In the genomic region with DNA sequence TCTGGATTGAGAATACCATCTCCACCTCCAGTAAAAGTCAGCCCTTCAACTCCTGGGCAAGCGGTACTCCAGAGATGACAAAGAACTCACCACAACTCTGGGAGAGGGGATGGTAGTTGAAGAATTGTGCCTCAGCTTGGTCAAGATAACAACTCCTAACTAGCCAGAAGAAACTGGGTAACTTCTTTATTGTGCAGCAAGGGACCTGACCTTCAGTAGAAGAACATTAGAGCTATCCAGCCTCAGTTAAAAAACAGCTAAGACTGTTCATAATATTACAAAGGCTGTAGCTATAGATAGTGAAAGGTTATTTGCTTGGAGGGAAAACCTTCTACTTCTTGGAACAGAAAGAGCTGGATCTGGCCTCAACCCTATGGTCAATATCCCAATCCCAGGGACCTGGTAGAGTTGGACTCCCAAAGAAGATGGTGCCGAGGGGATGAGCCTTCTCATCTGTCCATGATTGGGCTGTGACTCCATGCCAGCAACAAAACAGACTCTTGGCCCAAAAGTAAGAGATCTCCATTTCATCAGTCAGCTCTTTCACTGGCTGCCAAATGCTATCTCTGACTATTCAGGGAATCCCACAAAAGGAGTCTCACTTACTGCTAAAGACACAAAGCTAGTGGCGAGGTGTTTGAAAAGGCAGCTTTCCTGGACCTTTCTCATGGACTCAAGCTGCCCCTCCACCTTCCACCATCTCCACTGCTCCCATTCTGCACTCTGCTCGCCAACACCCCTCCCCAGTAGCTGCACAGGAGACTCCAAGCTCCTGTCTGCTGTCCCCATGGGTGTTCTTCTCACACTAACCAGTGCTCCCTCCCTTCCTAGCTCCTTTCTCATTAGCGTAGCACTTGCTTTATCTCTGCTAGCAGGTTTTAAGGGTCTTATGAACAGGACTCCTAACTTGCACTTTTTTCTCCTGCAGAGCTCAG, we compare ENCODE assay signal across 2 cellular contexts.
TF ChIP-seq lines count a peak whose summit lies in the region.

No MANE protein-coding gene starts in this region.

TF ChIP-seq in IMR-90, 13 proteins besides CTCF, POLR2A, EP300 and RAD21:
- TF ChIP-seq RCOR1 (IDR thresholded peaks at IDR 0.05; ENCODE audit: insufficient replicate concordance, low read length): no peak
- no peak for TF ChIP-seq MAZ (IDR thresholded peaks at IDR 0.05; ENCODE audit: borderline replicate concordance, low read depth, low read length)
- TF ChIP-seq MXI1 (IDR thresholded peaks at IDR 0.05; ENCODE audit: borderline replicate concordance, low read depth, low read length): no peak
- no peak for TF ChIP-seq RFX5 (IDR thresholded peaks at IDR 0.05; ENCODE audit: low read depth, low read length)

TF ChIP-seq in K562, 482 proteins besides CTCF, POLR2A, EP300 and RAD21 (continues in another document):
- TF ChIP-seq NELFE (IDR thresholded peaks at IDR 0.05; ENCODE audit: insufficient read depth, insufficient read length) (peak; percentile 53), BRD4 (IDR thresholded peaks at IDR 0.05) (no peak), ZNF57 (CRISPR knock-in tag; IDR thresholded peaks at IDR 0.05) (0 out of 2 replicates have a peak, but pooled peaks have one; percentile 43), PHF20 (IDR thresholded peaks at IDR 0.05; ENCODE audit: partially characterized antibody) (no peak), ZFP1 (CRISPR knock-in tag; IDR thresholded peaks at IDR 0.05) (no peak), GTF2A2 (tag; IDR thresholded peaks at IDR 0.05) (peak; percentile 98), ZNF586 (CRISPR knock-in tag; conservative IDR thresholded peaks at IDR 0.05) (peak; percentile 90), DNMT1 (IDR thresholded peaks at IDR 0.05) (no peak), SMARCA5 (IDR thresholded peaks at IDR 0.05) (no peak), WHSC1 (IDR thresholded peaks at IDR 0.05; ENCODE audit: low read length) (no peak), ATF1 (CRISPR knock-in tag; IDR thresholded peaks at IDR 0.05) (no peak), ATF1 (tag; IDR thresholded peaks at IDR 0.05) (no peak), HDAC3 (IDR thresholded peaks at IDR 0.05; ENCODE audit: borderline replicate concordance, partially characterized antibody) (no peak), RERE (CRISPR knock-in tag; IDR thresholded peaks at IDR 0.05; ENCODE audit: borderline replicate concordance) (no peak), ERF (CRISPR knock-in tag; IDR thresholded peaks at IDR 0.05) (peak; percentile 95), ZHX1 (conservative IDR thresholded peaks at IDR 0.05; ENCODE audit: low read length) (0 out of 2 replicates have a peak, but pooled peaks have one; percentile 30), ZNF133 (CRISPR knock-in tag; IDR thresholded peaks at IDR 0.05) (no peak), POLR2AphosphoS2 (IDR thresholded peaks at IDR 0.05; ENCODE audit: low read length) (peak; percentile 59; the same call in 1 of the 2 replicates), RBM34 (IDR thresholded peaks at IDR 0.05; ENCODE audit: borderline replicate concordance, insufficient read depth, low read length) (no peak), MTA2 (IDR thresholded peaks at IDR 0.05; ENCODE audit: low read depth) (no peak), BCLAF1 (IDR thresholded peaks at IDR 0.05; ENCODE audit: borderline replicate concordance in 1 of 2, control insufficient read depth in 1 of 2, low read depth in 2 of 2, low read length in 1 of 2) (peak in 1 of 2 experiments; percentile 99; a peak in 2 of 4 replicates), SRSF9 (IDR thresholded peaks at IDR 0.05; ENCODE audit: borderline replicate concordance, low read depth, low read length) (no peak), ZNF174 (CRISPR knock-in tag; IDR thresholded peaks at IDR 0.05) (no peak), ZBTB9 (CRISPR knock-in tag; IDR thresholded peaks at IDR 0.05) (peak; percentile 73; the same call in 1 of the 2 replicates), RAD51 (IDR thresholded peaks at IDR 0.05; ENCODE audit: borderline replicate concordance, low read depth) (no peak), MYNN (IDR thresholded peaks at IDR 0.05) (no peak), MYNN (CRISPR knock-in tag; IDR thresholded peaks at IDR 0.05) (no peak), NFXL1 (CRISPR knock-in tag; IDR thresholded peaks at IDR 0.05) (peak; percentile 89), YY1 (IDR thresholded peaks at IDR 0.05; ENCODE audit: borderline replicate concordance in 1 of 3, control insufficient read depth in 1 of 3, extremely low read depth in 1 of 3, insufficient read depth in 3 of 3, insufficient read length in 1 of 3, insufficient replicate concordance in 2 of 3, low read depth in 1 of 3, low read length in 2 of 3) (peak in 1 of 3 experiments; percentile 74), CTBP1 (IDR thresholded peaks at IDR 0.05; ENCODE audit: borderline replicate concordance) (no peak), ETV6 (IDR thresholded peaks at IDR 0.05; ENCODE audit: borderline replicate concordance in 1 of 2, low read depth in 2 of 2, low read length in 1 of 2) (no peak), ETV6 (CRISPR knock-in tag; IDR thresholded peaks at IDR 0.05; ENCODE audit: borderline replicate concordance) (no peak), MXI1 (IDR thresholded peaks at IDR 0.05; ENCODE audit: low read depth, low read length) (no peak), SPI1 (IDR thresholded peaks at IDR 0.05; ENCODE audit: borderline replicate concordance, low read depth, low read length) (no peak), ZNF12 (CRISPR knock-in tag; IDR thresholded peaks at IDR 0.05) (no peak), KLF6 (CRISPR knock-in tag; IDR thresholded peaks at IDR 0.05; ENCODE audit: borderline replicate concordance) (no peak), MIER1 (IDR thresholded peaks at IDR 0.05; ENCODE audit: low read depth) (no peak)
- TF ChIP-seq, protein P1, sequence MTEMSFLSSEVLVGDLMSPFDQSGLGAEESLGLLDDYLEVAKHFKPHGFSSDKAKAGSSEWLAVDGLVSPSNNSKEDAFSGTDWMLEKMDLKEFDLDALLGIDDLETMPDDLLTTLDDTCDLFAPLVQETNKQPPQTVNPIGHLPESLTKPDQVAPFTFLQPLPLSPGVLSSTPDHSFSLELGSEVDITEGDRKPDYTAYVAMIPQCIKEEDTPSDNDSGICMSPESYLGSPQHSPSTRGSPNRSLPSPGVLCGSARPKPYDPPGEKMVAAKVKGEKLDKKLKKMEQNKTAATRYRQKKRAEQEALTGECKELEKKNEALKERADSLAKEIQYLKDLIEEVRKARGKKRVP (CRISPR knock-in tag; IDR thresholded peaks at IDR 0.05): no peak
- TF ChIP-seq, protein P2, sequence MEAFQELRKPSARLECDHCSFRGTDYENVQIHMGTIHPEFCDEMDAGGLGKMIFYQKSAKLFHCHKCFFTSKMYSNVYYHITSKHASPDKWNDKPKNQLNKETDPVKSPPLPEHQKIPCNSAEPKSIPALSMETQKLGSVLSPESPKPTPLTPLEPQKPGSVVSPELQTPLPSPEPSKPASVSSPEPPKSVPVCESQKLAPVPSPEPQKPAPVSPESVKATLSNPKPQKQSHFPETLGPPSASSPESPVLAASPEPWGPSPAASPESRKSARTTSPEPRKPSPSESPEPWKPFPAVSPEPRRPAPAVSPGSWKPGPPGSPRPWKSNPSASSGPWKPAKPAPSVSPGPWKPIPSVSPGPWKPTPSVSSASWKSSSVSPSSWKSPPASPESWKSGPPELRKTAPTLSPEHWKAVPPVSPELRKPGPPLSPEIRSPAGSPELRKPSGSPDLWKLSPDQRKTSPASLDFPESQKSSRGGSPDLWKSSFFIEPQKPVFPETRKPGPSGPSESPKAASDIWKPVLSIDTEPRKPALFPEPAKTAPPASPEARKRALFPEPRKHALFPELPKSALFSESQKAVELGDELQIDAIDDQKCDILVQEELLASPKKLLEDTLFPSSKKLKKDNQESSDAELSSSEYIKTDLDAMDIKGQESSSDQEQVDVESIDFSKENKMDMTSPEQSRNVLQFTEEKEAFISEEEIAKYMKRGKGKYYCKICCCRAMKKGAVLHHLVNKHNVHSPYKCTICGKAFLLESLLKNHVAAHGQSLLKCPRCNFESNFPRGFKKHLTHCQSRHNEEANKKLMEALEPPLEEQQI (IDR thresholded peaks at IDR 0.05): no peak
- TF ChIP-seq, protein P3, sequence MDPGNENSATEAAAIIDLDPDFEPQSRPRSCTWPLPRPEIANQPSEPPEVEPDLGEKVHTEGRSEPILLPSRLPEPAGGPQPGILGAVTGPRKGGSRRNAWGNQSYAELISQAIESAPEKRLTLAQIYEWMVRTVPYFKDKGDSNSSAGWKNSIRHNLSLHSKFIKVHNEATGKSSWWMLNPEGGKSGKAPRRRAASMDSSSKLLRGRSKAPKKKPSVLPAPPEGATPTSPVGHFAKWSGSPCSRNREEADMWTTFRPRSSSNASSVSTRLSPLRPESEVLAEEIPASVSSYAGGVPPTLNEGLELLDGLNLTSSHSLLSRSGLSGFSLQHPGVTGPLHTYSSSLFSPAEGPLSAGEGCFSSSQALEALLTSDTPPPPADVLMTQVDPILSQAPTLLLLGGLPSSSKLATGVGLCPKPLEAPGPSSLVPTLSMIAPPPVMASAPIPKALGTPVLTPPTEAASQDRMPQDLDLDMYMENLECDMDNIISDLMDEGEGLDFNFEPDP (CRISPR knock-in tag; IDR thresholded peaks at IDR 0.05): peak; percentile 95
